ENCODE assay signal across 9 cellular contexts in the genomic region with DNA sequence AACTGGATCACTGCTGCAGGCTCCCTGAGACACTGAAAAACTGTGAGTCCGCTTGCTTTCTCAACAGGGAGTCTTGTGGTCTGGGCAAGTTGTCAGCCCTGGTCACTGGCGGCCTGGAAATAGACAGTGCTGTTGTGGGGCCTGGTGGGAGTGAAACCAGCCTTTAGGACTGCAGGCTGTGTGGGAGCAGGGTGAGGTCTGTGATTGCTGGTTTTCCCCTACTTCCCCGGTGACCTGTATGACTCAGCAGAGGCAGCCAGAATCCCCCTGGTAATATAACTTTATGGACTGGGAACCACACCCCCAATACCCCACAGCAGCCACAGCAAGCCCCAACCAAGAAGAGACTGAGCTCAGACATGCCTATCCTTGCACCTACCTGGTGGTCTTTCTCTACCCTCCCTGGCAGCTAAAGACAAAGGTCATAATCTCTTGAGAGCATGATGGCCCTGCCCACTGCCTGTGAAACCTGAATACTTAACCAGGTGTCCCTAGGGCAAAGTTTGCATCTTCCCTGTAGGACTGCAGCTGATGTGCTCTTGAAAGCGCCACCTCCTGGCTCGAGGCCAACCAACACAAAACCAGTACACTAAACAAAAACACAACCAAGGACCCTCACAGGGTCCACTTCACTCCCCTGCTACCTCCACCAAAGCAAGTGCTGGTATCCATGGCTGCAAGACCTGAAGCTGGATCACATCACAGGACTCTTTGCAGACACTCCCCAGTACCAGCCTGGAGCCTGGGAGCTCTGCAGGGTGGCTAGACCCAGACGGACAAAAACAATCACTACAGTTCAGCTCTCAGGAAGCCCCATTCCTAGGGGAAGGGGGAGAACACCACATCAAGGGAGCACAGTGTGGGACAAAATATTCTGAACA. TPM values are rescaled to one million over a fixed set of nuclear protein-coding genes. Genes with fewer than 3 reads are reported as not detected.
A peak's percentile ranks its signal among the peaks of the same experiment; 100 is the strongest.
DNase-seq lines count a peak whose midpoint lies in the region; ATAC-seq, FAIRE-seq and TF ChIP-seq lines count a peak whose summit lies in the region.
"Had no signal": no experiment of that assay in that cellular context is flagged by ENCODE, and none has a peak within 500 bp of the region (broad histone marks: within the 10 kb centered on the region; RNA-seq: fewer than 3 reads in every experiment).

No MANE protein-coding gene starts in this region.

- H2AFZ ChIP-seq in GM12878 (ENCODE audit: control insufficient read depth, low read depth, low read length): peak overlapping the region; percentile 85

- peaks cover 21% of the 10 kb centered on the region for H3K79me2 ChIP-seq in GM12878 (ENCODE audit: control insufficient read depth, insufficient read depth, low read length)

- SMC1A ChIA-PET in GM12878 (lab: Charles Lee; ENCODE audit: uncharacterized antibody, unreplicated experiment): interaction anchor here (0.6 to 3.8 kb wide), 31 partner anchors 8 to 294 kb away, joined by 3 to 34 read pairs (median 5); a partner anchor contains a TSS

- intact Hi-C loops in GM12878 (cut with micrococcal nuclease; ENCODE audit: unreplicated experiment) (loop anchor here (1.0 to 10.0 kb wide), 7 partner anchors 51 to 710 kb away; a partner anchor contains a TSS), transverse colon (cut with DNase I; ENCODE audit: low total_unique reads) (no loop called here), posterior vena cava (cut with DNase I) (no loop called here), tibial artery (cut with DNase I; ENCODE audit: low total_unique reads) (no loop called here)

- peak; percentile 98 for ATAC-seq in GM18502 (IDR thresholded peaks at IDR 0.05; ENCODE audit: poor library complexity, unreplicated experiment)
- ATAC-seq in GM21619 (IDR thresholded peaks at IDR 0.05; ENCODE audit: unreplicated experiment): peak; percentile 98
- ATAC-seq in GM12878: peak; percentile 90

- TF ChIP-seq RAD21 in GM12878 (IDR thresholded peaks at IDR 0.05; ENCODE audit: insufficient read depth, low read depth, low read length): peak; percentile 10; the same call in 1 of the 2 replicates

- in situ Hi-C loops in GM12878 (cut with MboI): no loop called here
- in situ Hi-C loops in transverse colon (cut with MboI; ENCODE audit: low pct_ligation_motif_present in 1 of 4, low pct_unique_long_range_greater_than_20kb in 1 of 4, low sequenced_read_pairs in 3 of 4): loop anchor here in 1 of 4 donors (25.0 kb wide), 1 partner anchor 185 kb away; no protein-coding TSS in a partner anchor

- no peaks in the 10 kb centered on the region for H3K36me3 ChIP-seq in HUES6 (ENCODE audit: control insufficient read depth, insufficient read depth, low read length)
- no peaks in the 10 kb centered on the region for H3K36me3 ChIP-seq in GM12878 (ENCODE audit: control insufficient read depth in 2 of 2, insufficient read depth in 2 of 2, low read length in 1 of 2)
- no peaks in the 10 kb centered on the region for H3K36me3 ChIP-seq in transverse colon
- H3K36me3 ChIP-seq in tibial artery: no peaks in the 10 kb centered on the region
- H3K36me3 ChIP-seq: upper lobe of left lung had no signal

- peak overlapping the region; percentile 5; the same call in 1 of the 2 replicates for H3K27ac ChIP-seq in HUES6 (ENCODE audit: low read depth, low read length)
- peak overlapping the region; percentile 92 for H3K27ac ChIP-seq in GM12878 (ENCODE audit: control insufficient read depth, insufficient read depth)
- H3K27ac ChIP-seq in transverse colon: no peak overlapping the region
- no peak overlapping the region for H3K27ac ChIP-seq in tibial artery
- H3K27ac ChIP-seq: upper lobe of left lung had no signal

- FAIRE-seq in GM12878 (lab: Jason Lieb, UNC): peak; percentile 80

- 0% methylated on average over 6 of the region's 6 CpGs for WGBS in GM12878 (ENCODE audit: insufficient coverage, insufficient replicate concordance, low lambda C conversion rate, missing lambda C conversion rate)
- 0 to 43% methylated on average over 2 to 6 of the region's 6 CpGs for WGBS in transverse colon (ENCODE audit: low coverage in 1 of 2), 2 donors

- no peaks in the 10 kb centered on the region for H4K20me1 ChIP-seq in GM12878 (ENCODE audit: control insufficient read depth, insufficient read depth)

- H3K9ac ChIP-seq in HUES6 (ENCODE audit: low read length) (peak overlapping the region; percentile 36), GM12878 (ENCODE audit: control insufficient read depth, insufficient read depth, low read length) (peak overlapping the region; percentile 69)

- TF ChIP-seq POLR2A in GM12878 (IDR thresholded peaks at IDR 0.05; ENCODE audit: low read depth, low read length): peak; percentile 69
- TF ChIP-seq POLR2A in transverse colon (IDR thresholded peaks at IDR 0.05): no peak

- H3K4me1 ChIP-seq in HUES6 (ENCODE audit: control insufficient read depth, insufficient read depth, low read length) (peaks cover 12% of the 10 kb centered on the region), GM12878 (ENCODE audit: control insufficient read depth, insufficient read depth, low read length) (peaks cover 9% of the 10 kb centered on the region), transverse colon (no peaks in the 10 kb centered on the region), tibial artery (no peaks in the 10 kb centered on the region)
- H3K4me1 ChIP-seq: upper lobe of left lung had no signal

- no peak overlapping the region for H3K4me3 ChIP-seq in HUES6 (ENCODE audit: low read depth, low read length)
- H3K4me3 ChIP-seq in GM12878: peak overlapping the region; percentile 62
- H3K4me3 ChIP-seq in transverse colon: no peak overlapping the region
- no peak overlapping the region for H3K4me3 ChIP-seq in tibial artery
- H3K4me3 ChIP-seq: upper lobe of left lung had no signal

- peak in 1 of 2 experiments; percentile 91; a peak in 3 of 4 replicates for TF ChIP-seq EP300 in GM12878 (IDR thresholded peaks at IDR 0.05; ENCODE audit: borderline replicate concordance in 1 of 2, control insufficient read depth in 1 of 2, low read depth in 2 of 2, low read length in 2 of 2)
- no peak for TF ChIP-seq EP300 in transverse colon (IDR thresholded peaks at IDR 0.05; ENCODE audit: low read depth)

- DNase-seq in GM12878 (ENCODE audit: low read depth, low spot score) (peak; percentile 95), transverse colon (peak; percentile 42), posterior vena cava (ENCODE audit: low spot score) (no peak), tibial artery (no peak), SIG-M5 treated with dmso at 0.1 percent for 504 hours (lab: John Stamatoyannopoulos, UW; ENCODE audit: unreplicated experiment) (no peak)
- DNase-seq: upper lobe of left lung had no signal

- H3K4me2 ChIP-seq in GM12878 (ENCODE audit: control insufficient read depth, insufficient read depth): peak overlapping the region; percentile 82

- RAD21 ChIA-PET in GM12878 (lab: Charles Lee; ENCODE audit: unreplicated experiment): interaction anchor here (0.7 to 4.8 kb wide), 27 partner anchors 9 to 453 kb away, joined by 3 to 49 read pairs (median 4); a partner anchor contains a TSS

- BruUV-seq in GM12878 (replicated peaks; lab: Mats Ljungman, UMichigan): no TSS peak

- TF ChIP-seq CTCF in GM12878 (IDR thresholded peaks at IDR 0.05 in 2 of 3, conservative IDR thresholded peaks at IDR 0.05 in 1 of 3; ENCODE audit: control insufficient read depth in 2 of 3, extremely low read depth in 1 of 3, insufficient read depth in 1 of 3, low read depth in 3 of 3, low read length in 3 of 3): peak; percentile 36 to 48 (median 40)
- no peak for TF ChIP-seq CTCF in transverse colon (IDR thresholded peaks at IDR 0.05)
- no peak for TF ChIP-seq CTCF in tibial artery (IDR thresholded peaks at IDR 0.05)

- H3K27me3 ChIP-seq in HUES6 (ENCODE audit: control insufficient read depth, insufficient read depth, low read length) (0 out of 2 replicates have a peak, but pooled peaks cover 4% of the 10 kb centered on the region), GM12878 (replicated peaks in 1 of 2; ENCODE audit: control insufficient read depth in 2 of 2, insufficient read depth in 2 of 2, low read length in 1 of 2) (no peaks in the 10 kb centered on the region), transverse colon (no peaks in the 10 kb centered on the region), tibial artery (no peaks in the 10 kb centered on the region)
- H3K27me3 ChIP-seq: upper lobe of left lung had no signal

- H3K9me3 ChIP-seq in HUES6 (ENCODE audit: control insufficient read depth, insufficient read depth, low read depth, low read length): no peaks in the 10 kb centered on the region
- H3K9me3 ChIP-seq in GM12878 (replicated peaks; ENCODE audit: control insufficient read depth, insufficient read depth, low read length): no peaks in the 10 kb centered on the region; the same call in 2 of the 3 replicates
- H3K9me3 ChIP-seq in transverse colon: no peaks in the 10 kb centered on the region
- H3K9me3 ChIP-seq in tibial artery: no peaks in the 10 kb centered on the region
- H3K9me3 ChIP-seq: upper lobe of left lung had no signal

- POLR2A ChIA-PET in GM12878 (lab: Charles Lee): interaction anchor here (0.6 to 4.1 kb wide), 16 partner anchors 7 to 1822 kb away, joined by 3 to 25 read pairs (median 4); a partner anchor contains a TSS

- CTCF ChIA-PET in GM12878 (lab: Yijun Ruan, JAX): interaction anchor here (0.6 to 4.0 kb wide), 31 partner anchors 9 to 609 kb away, joined by 3 to 23 read pairs (median 6); a partner anchor contains a TSS

RNA-seq across cellular contexts. Expression of a gene that starts 7.2 kb away (rescaled TPM):
- 193 and 197 TPM in 2 replicates for total RNA-seq in GM12878 (2013; cell fraction: nucleolus; rRNA removed)
- total RNA-seq in GM12878 (2014; rRNA removed) (10.4 and 14.1 TPM in 2 replicates), GM12878 (2014; rRNA removed; fragmentation: Illumina TruSeq; extraction: Trizol) (8.7 and 10.0 TPM in 2 replicates), GM12878 (2021) (13.3 and 14.3 TPM in 2 replicates), transverse colon (10 to 100 TPM in 1 of 4 donors, 1 to 10 TPM in 3; 3.8 to 17.3 (median 6.0) TPM), posterior vena cava (10 to 100 TPM; 11.5 to 18.4 TPM)
- 2.2 TPM for polyA plus RNA-seq in GM12878 (2011; ENCODE audit: low read depth)
- polyA plus RNA-seq in GM12878 (2011; rRNA removed) (24.5 and 34.9 TPM in 2 replicates), GM12878 (2014; fragmentation: Illumina TruSeq; extraction: Trizol) (7.9 and 8.4 TPM in 2 replicates), GM12878 (2014; fragmentation: Nextera tagmentation; extraction: Ambion mirVana) (1 to 10 TPM; 1.4 TPM), GM12878 (2014; rRNA removed) (5.3 and 7.2 TPM in 2 replicates), GM12878 (2016; fragmentation: Nextera tagmentation; extraction: Ambion mirVana) (1 to 10 TPM; 6.0 to 7.1 TPM)
- 9.6 and 11.1 TPM in 2 replicates for polyA plus RNA-seq in GM12878 (2011; cell fraction: cytosol; rRNA removed)
- polyA plus RNA-seq in GM12878 (2011; cell fraction: nucleus; rRNA removed): 63.7 and 66.1 TPM in 2 replicates
- polyA plus RNA-seq in GM12878 (2012): 3.4 and 4.0 TPM in 2 replicates
- 71.3 and 146 TPM in 2 replicates for polyA minus RNA-seq in GM12878 (2011; rRNA and poly(A)+ RNA removed)
- polyA minus RNA-seq in GM12878 (2011; cell fraction: cytosol; rRNA and poly(A)+ RNA removed): 10.0 and 13.6 TPM in 2 replicates
- polyA minus RNA-seq in GM12878 (2011; cell fraction: nucleus; rRNA and poly(A)+ RNA removed): 106 and 145 TPM in 2 replicates

RNA-seq across cellular contexts. Expression of a gene that starts 50.5 kb away (rescaled TPM):
- total RNA-seq in GM12878 (2013; cell fraction: nucleolus; rRNA removed): 82.6 and 89.6 TPM in 2 replicates
- total RNA-seq in GM12878 (2014; rRNA removed) (71.2 and 75.9 TPM in 2 replicates), GM12878 (2014; rRNA removed; fragmentation: Illumina TruSeq; extraction: Trizol) (77.4 and 81.8 TPM in 2 replicates), GM12878 (2021) (56.6 and 60.1 TPM in 2 replicates), transverse colon (10 to 100 TPM in 3 of 4 donors, 1 to 10 TPM in 1; 9.0 to 50.0 (median 11.1) TPM), posterior vena cava (1 to 10 TPM; 4.9 to 6.1 TPM)
- polyA plus RNA-seq in GM12878 (2011; ENCODE audit: low read depth): 11.0 TPM
- polyA plus RNA-seq in GM12878 (2011; rRNA removed) (29.3 and 38.0 TPM in 2 replicates), GM12878 (2014; fragmentation: Illumina TruSeq; extraction: Trizol) (64.8 and 89.7 TPM in 2 replicates), GM12878 (2014; fragmentation: Nextera tagmentation; extraction: Ambion mirVana) (10 to 100 TPM; 46.1 to 47.0 TPM), GM12878 (2014; rRNA removed) (37.7 and 38.5 TPM in 2 replicates), GM12878 (2016; fragmentation: Nextera tagmentation; extraction: Ambion mirVana) (10 to 100 TPM; 84.0 to 89.8 TPM)
- 13.3 and 14.7 TPM in 2 replicates for polyA plus RNA-seq in GM12878 (2011; cell fraction: cytosol; rRNA removed)
- 19.5 and 22.1 TPM in 2 replicates for polyA plus RNA-seq in GM12878 (2011; cell fraction: nucleus; rRNA removed)
- polyA plus RNA-seq in GM12878 (2012): 26.6 and 29.0 TPM in 2 replicates
- 9.3 and 10.2 TPM in 2 replicates for polyA minus RNA-seq in GM12878 (2011; rRNA and poly(A)+ RNA removed)
- polyA minus RNA-seq in GM12878 (2011; cell fraction: cytosol; rRNA and poly(A)+ RNA removed): 8.6 and 11.0 TPM in 2 replicates
- 29.7 and 42.2 TPM in 2 replicates for polyA minus RNA-seq in GM12878 (2011; cell fraction: nucleus; rRNA and poly(A)+ RNA removed)

RNA-seq across cellular contexts. Expression of a gene that starts 50.7 kb away (rescaled TPM):
- total RNA-seq in GM12878 (2013; cell fraction: nucleolus; rRNA removed): 112 and 120 TPM in 2 replicates
- 21.1 and 21.6 TPM in 2 replicates for total RNA-seq in GM12878 (2014; rRNA removed)
- 22.9 and 23.7 TPM in 2 replicates for total RNA-seq in GM12878 (2014; rRNA removed; fragmentation: Illumina TruSeq; extraction: Trizol)
- 32.3 and 33.0 TPM in 2 replicates for total RNA-seq in GM12878 (2021)
- 10.0 TPM for polyA plus RNA-seq in GM12878 (2011; ENCODE audit: low read depth)
- 60.3 and 110 TPM in 2 replicates for polyA plus RNA-seq in GM12878 (2011; rRNA removed)
- polyA plus RNA-seq in GM12878 (2011; cell fraction: cytosol; rRNA removed): 17.3 and 20.3 TPM in 2 replicates
- polyA plus RNA-seq in GM12878 (2011; cell fraction: nucleus; rRNA removed): 49.4 and 62.8 TPM in 2 replicates
- polyA plus RNA-seq in GM12878 (2012): 21.1 and 32.6 TPM in 2 replicates
- polyA plus RNA-seq in GM12878 (2014; fragmentation: Illumina TruSeq; extraction: Trizol): 28.7 and 35.9 TPM in 2 replicates
- 10 to 100 TPM; 15.8 to 17.4 TPM for polyA plus RNA-seq in GM12878 (2014; fragmentation: Nextera tagmentation; extraction: Ambion mirVana)
- polyA plus RNA-seq in GM12878 (2014; rRNA removed): 16.4 and 18.6 TPM in 2 replicates
- polyA plus RNA-seq in GM12878 (2016; fragmentation: Nextera tagmentation; extraction: Ambion mirVana): 10 to 100 TPM; 21.4 to 24.6 TPM
- polyA minus RNA-seq in GM12878 (2011; rRNA and poly(A)+ RNA removed): 18.3 and 23.5 TPM in 2 replicates
- polyA minus RNA-seq in GM12878 (2011; cell fraction: cytosol; rRNA and poly(A)+ RNA removed): 14.7 and 19.0 TPM in 2 replicates
- polyA minus RNA-seq in GM12878 (2011; cell fraction: nucleus; rRNA and poly(A)+ RNA removed): 33.1 and 43.9 TPM in 2 replicates
- 10 to 100 TPM in 3 of 4 donors, 1 to 10 TPM in 1; 1.4 to 50.8 (median 25.4) TPM for total RNA-seq in transverse colon
- 10 to 100 TPM; 18.3 to 21.5 TPM for total RNA-seq in posterior vena cava

Comparison
In these comparisons a context has a peak if more than half of its experiments do, and no peak if none do; other contexts are left out.
1. H3K27ac ChIP-seq: peak in HUES6 (single experiment) and GM12878 (single experiment); none in transverse colon (0 of 4) and tibial artery (0 of 2).
2. DNase-seq: peak in GM12878 (single experiment) and transverse colon (single experiment); none in posterior vena cava (single experiment), tibial artery (0 of 2) and SIG-M5 treated with dmso at 0.1 percent for 504 hours (single experiment).
3. CTCF ChIP-seq: peak in GM12878 (3 of 3); none in transverse colon (0 of 5) and tibial artery (0 of 2).
4. Peak in every context shown above with its lines, with median percentiles within 50 percentile points of each other: ATAC-seq.